In the genomic region with DNA sequence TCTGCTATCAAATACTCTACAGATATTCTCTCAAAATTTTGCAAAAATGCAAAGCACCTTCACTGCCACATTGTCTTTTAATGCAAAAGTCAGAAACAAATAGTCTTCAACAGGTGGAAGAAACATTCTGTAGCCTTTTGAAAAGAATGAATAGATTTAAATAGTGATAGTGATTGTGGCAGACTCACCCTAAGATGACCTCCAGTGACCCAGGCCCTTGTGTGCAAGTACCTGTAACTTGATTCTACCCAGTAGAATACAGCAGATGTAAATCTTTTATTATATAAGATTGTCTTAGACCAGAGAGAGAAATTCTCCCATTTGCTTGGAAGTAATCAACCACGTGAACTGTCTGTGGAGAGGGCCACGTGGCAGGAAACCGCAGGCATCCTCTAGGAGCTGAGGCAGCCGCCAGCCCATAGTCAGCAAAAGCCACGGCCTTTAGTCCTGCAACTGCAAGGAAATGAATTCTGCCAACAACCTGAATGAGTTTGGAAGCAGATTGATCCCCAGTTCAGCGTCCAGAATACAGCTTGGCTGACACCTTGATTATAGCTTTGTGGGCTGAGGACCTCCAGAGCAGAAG, we compare ENCODE assay signal across 17 cellular contexts.
DNase-seq lines count a peak whose midpoint lies in the region; ATAC-seq and TF ChIP-seq lines count a peak whose summit lies in the region.
"Had no signal": no experiment of that assay in that cellular context is flagged by ENCODE, and none has a peak within 500 bp of the region (broad histone marks: within the 10 kb centered on the region; RNA-seq: fewer than 3 reads in every experiment).

No MANE protein-coding gene starts in this region.

- CTCF ChIA-PET in Caco-2 (lab: Charles Lee) = no interaction called here

- peaks cover 9% of the 10 kb centered on the region for H3K4me1 Mint-ChIP-seq in Caco-2 (ENCODE audit: low read depth, unreplicated experiment)
- H3K4me1 Mint-ChIP-seq: IgD-negative memory B cell, memory B cell had no signal

- no peak overlapping the region for H3K4me3 ChIP-seq in GM12865 (ENCODE audit: low read depth, low read length)
- H3K4me3 ChIP-seq in fibroblast of lung (replicated peaks in 1 of 4; ENCODE audit: control extremely low read depth in 1 of 4, insufficient read depth in 1 of 4, low read depth in 3 of 4, low read length in 4 of 4) = no peak overlapping the region
- H3K4me3 ChIP-seq in psoas muscle = no peak overlapping the region
- no peak overlapping the region for H3K4me3 ChIP-seq in Caco-2 (ENCODE audit: low read depth, low read length)
- H3K4me3 ChIP-seq: GM23338, thoracic aorta had no signal

- ATAC-seq in HG03432 (IDR thresholded peaks at IDR 0.05; ENCODE audit: unreplicated experiment) = peak; percentile 69
- ATAC-seq in psoas muscle = peak in 3 of 4 donors; percentile 33 to 40 (median 37)
- ATAC-seq: GM23338 had no signal

- H3K27me3 Mint-ChIP-seq in Caco-2 (ENCODE audit: insufficient read depth, unreplicated experiment) = no peaks in the 10 kb centered on the region

- no peak overlapping the region for H3K4me2 ChIP-seq in fibroblast of lung (ENCODE audit: extremely low read depth, insufficient read depth, low read length)
- H3K4me2 ChIP-seq: GM23338 had no signal

- H4K20me1 ChIP-seq in fibroblast of lung (ENCODE audit: control insufficient read depth, extremely low read depth, insufficient read depth, low read length) = no peaks in the 10 kb centered on the region

- no peak overlapping the region for H2AFZ ChIP-seq in fibroblast of lung (ENCODE audit: low read length)
- H2AFZ ChIP-seq: GM23338 had no signal

- H3K27me3 ChIP-seq in fibroblast of lung (ENCODE audit: control insufficient read depth, insufficient read depth, low read length) (no peaks in the 10 kb centered on the region), psoas muscle (ENCODE audit: insufficient read depth in 3 of 3, low read length in 2 of 3) (no peaks in the 10 kb centered on the region), Caco-2 (replicated peaks; ENCODE audit: control insufficient read depth, insufficient read depth, low read length) (no peaks in the 10 kb centered on the region)

- H3K79me2 ChIP-seq in fibroblast of lung (ENCODE audit: control insufficient read depth, insufficient read depth, low read length) = peaks cover 8% of the 10 kb centered on the region

- BruUV-seq in Caco-2 (replicated peaks; lab: Mats Ljungman, UMichigan) = no TSS peak

- H3K27ac Mint-ChIP-seq in Caco-2 (ENCODE audit: unreplicated experiment) = no peak overlapping the region
- H3K27ac Mint-ChIP-seq: GM23338; IgD-negative memory B cell; memory B cell; T-helper 2 cell treated with Interferon-gamma antibody and Interleukin-4, amounts not matched to agents 5 μg/mL and 100 μg/mL, for 36 hours had no signal

- peaks cover 17% of the 10 kb centered on the region for H3K4me1 ChIP-seq in fibroblast of lung (ENCODE audit: control insufficient read depth, extremely low read depth, insufficient read depth, low read length)
- peaks cover 49% of the 10 kb centered on the region for H3K4me1 ChIP-seq in psoas muscle
- no peaks in the 10 kb centered on the region for H3K4me1 ChIP-seq in Caco-2

- peak overlapping the region; percentile 27 for H3K27ac ChIP-seq in fibroblast of lung (ENCODE audit: insufficient read depth, low read length)
- H3K27ac ChIP-seq in psoas muscle = peak overlapping the region; percentile 84
- H3K27ac ChIP-seq: thoracic aorta had no signal

- no peak overlapping the region for H3K9ac ChIP-seq in fibroblast of lung (ENCODE audit: insufficient read depth, low read length)

- H3K4me3 Mint-ChIP-seq in Caco-2 (ENCODE audit: unreplicated experiment) = no peak overlapping the region
- H3K4me3 Mint-ChIP-seq: GM23338; IgD-negative memory B cell; memory B cell; T-helper 2 cell treated with Interferon-gamma antibody and Interleukin-4, amounts not matched to agents 5 μg/mL and 100 μg/mL, for 36 hours had no signal

- H3K36me3 ChIP-seq in fibroblast of lung (ENCODE audit: control insufficient read depth, insufficient read depth, low read length) (no peaks in the 10 kb centered on the region), psoas muscle (ENCODE audit: insufficient read depth in 1 of 2, low read depth in 1 of 2) (no peaks in the 10 kb centered on the region), Caco-2 (ENCODE audit: control insufficient read depth, insufficient read depth, low read length) (no peaks in the 10 kb centered on the region)

- intact Hi-C loops in psoas muscle (cut with DNase I) = no loop called here
- intact Hi-C loops in Caco-2 (cut with micrococcal nuclease; ENCODE audit: unreplicated experiment) = no loop called here

- WGBS in psoas muscle, 3 donors = 11 to 49% (median 19%) methylated on average over 6 of the region's 6 CpGs

- H3K9me3 ChIP-seq in fibroblast of lung (ENCODE audit: control insufficient read depth, insufficient read depth, low read depth, low read length) = no peaks in the 10 kb centered on the region
- H3K9me3 ChIP-seq in psoas muscle = peaks cover 3% of the 10 kb centered on the region
- no peaks in the 10 kb centered on the region for H3K9me3 ChIP-seq in Caco-2
- H3K9me3 ChIP-seq: thoracic aorta had no signal

- peaks cover 5% of the 10 kb centered on the region for H3K36me3 Mint-ChIP-seq in Caco-2 (ENCODE audit: insufficient read depth, unreplicated experiment)
- H3K36me3 Mint-ChIP-seq: IgD-negative memory B cell had no signal

- POLR2A ChIA-PET in Caco-2 (lab: Charles Lee) = no interaction called here

- no peaks in the 10 kb centered on the region for H3K9me3 Mint-ChIP-seq in Caco-2 (ENCODE audit: unreplicated experiment)
- H3K9me3 Mint-ChIP-seq: IgD-negative memory B cell; T-helper 2 cell treated with Interferon-gamma antibody and Interleukin-4, amounts not matched to agents 5 μg/mL and 100 μg/mL, for 36 hours had no signal

- no peak for TF ChIP-seq CTCF in GM12865 (IDR thresholded peaks at IDR 0.05; ENCODE audit: insufficient read depth, low read depth, low read length, missing control alignments)
- TF ChIP-seq CTCF in fibroblast of lung (conservative IDR thresholded peaks at IDR 0.05 in 1 of 2, IDR thresholded peaks at IDR 0.05 in 1 of 2; ENCODE audit: low read depth in 1 of 2, low read length in 2 of 2) = no peak
- no peak for TF ChIP-seq CTCF in psoas muscle (IDR thresholded peaks at IDR 0.05)
- TF ChIP-seq CTCF in Caco-2 (IDR thresholded peaks at IDR 0.05; ENCODE audit: insufficient read depth in 1 of 2, low read depth in 1 of 2, low read length in 1 of 2, severe bottlenecking in 1 of 2, unreplicated experiment in 1 of 2) = no peak

- DNase-seq in GM12865 (ENCODE audit: low read depth) (peak; percentile 26), fibroblast of lung (ENCODE audit: low read depth in 2 of 2) (no peak), psoas muscle (peak in 1 of 2 donors; percentile 57), Caco-2 (no peak), activated gamma-delta T cell (lab: John Stamatoyannopoulos, UW) (no peak), NCI-H69 (lab: John Stamatoyannopoulos, UW) (no peak), NAMALWA (ENCODE audit: low spot score) (no peak)
- DNase-seq: activated CD4-positive, alpha-beta T cell treated with anti-CD3 and anti-CD28 coated beads, Interleukin-2, amount 50 U/mL, for 1 hour; amniotic stem cell; NCI-H187 treated with DMSO at 0.1 percent for 48 hours; NCI-H774 had no signal
